ENCODE assay signal across 16 cellular contexts in the genomic region with DNA sequence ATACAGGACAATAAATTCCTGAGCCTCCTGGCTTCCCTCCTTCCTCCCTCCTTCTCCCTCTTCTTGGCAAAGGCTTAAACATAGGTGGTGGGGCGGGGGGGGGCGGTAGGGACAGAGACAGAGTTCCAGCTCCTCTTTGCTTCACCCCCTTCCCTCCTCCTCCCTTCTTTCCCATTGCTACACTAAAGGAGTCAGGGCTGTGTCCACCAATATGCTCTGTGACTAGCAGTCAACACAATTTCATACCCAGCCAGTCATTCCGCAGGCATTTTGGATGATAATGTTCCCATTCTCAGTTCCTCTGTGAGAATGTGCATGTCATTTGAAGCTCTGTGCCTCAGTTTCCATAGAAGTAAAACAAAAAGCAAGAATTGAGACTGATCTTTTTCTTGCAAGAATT. TPM values are rescaled to one million over a fixed set of nuclear protein-coding genes. Genes with fewer than 3 reads are reported as not detected.
A peak's percentile ranks its signal among the peaks of the same experiment; 100 is the strongest.
DNase-seq lines count a peak whose midpoint lies in the region; ATAC-seq and TF ChIP-seq lines count a peak whose summit lies in the region.
"Had no signal": no experiment of that assay in that cellular context is flagged by ENCODE, and none has a peak within 500 bp of the region (broad histone marks: within the 10 kb centered on the region; RNA-seq: fewer than 3 reads in every experiment).

No MANE protein-coding gene starts in this region.

- H3K9me3 ChIP-seq in heart left ventricle (no peaks in the 10 kb centered on the region), gastroesophageal sphincter (no peaks in the 10 kb centered on the region), psoas muscle (no peaks in the 10 kb centered on the region), uterus (no peaks in the 10 kb centered on the region)

- no peak for TF ChIP-seq POLR2A in heart left ventricle (IDR thresholded peaks at IDR 0.05)
- peak in 1 of 2 donors; percentile 7 for TF ChIP-seq POLR2A in gastroesophageal sphincter (IDR thresholded peaks at IDR 0.05)
- TF ChIP-seq POLR2A in uterus (IDR thresholded peaks at IDR 0.05) = no peak

- H3K27ac Mint-ChIP-seq in activated CD4-positive, alpha-beta memory T cell treated with anti-CD3 and anti-CD28 coated beads for 36 hours = no peak overlapping the region
- H3K27ac Mint-ChIP-seq: activated naive CD8-positive, alpha-beta T cell treated with anti-CD3 and anti-CD28 coated beads, Interleukin-2, amount 10 ng/mL, durations not matched to agents 7 days and 5 days; T-helper 17 cell had no signal

- POLR2A ChIA-PET in activated CD4-positive, alpha-beta memory T cell treated with anti-CD3 and anti-CD28 coated beads for 36 hours (lab: Charles Lee) = interaction anchor here (1.5 kb wide), 1 partner anchor 10 kb away, joined by 5 read pairs; a partner anchor contains a TSS

- peaks cover 40% of the 10 kb centered on the region for H3K27me3 Mint-ChIP-seq in activated CD4-positive, alpha-beta memory T cell treated with anti-CD3 and anti-CD28 coated beads for 36 hours

- H3K4me3 ChIP-seq in heart left ventricle (peak overlapping the region in 10 of 12 donors; percentile 9 to 81 (median 56)), gastroesophageal sphincter (peak overlapping the region; percentile 67 to 98), psoas muscle (peak overlapping the region; percentile 84), uterus (peak overlapping the region; percentile 60 to 63)

- no peak for DNase-seq in heart left ventricle
- DNase-seq in left cardiac atrium = no peak
- no peak for DNase-seq in psoas muscle
- DNase-seq in uterus = no peak
- no peak for DNase-seq in NCI-H2227 treated with DMSO at 0.1 percent for 48 hours (lab: John Stamatoyannopoulos, UW)
- no peak for DNase-seq in activated CD4-positive, alpha-beta memory T cell treated with anti-CD3 and anti-CD28 coated beads for 36 hours
- DNase-seq: activated naive CD8-positive, alpha-beta T cell treated with anti-CD3 and anti-CD28 coated beads, Interleukin-2, amount 10 ng/mL, durations not matched to agents 7 days and 5 days; activated T-cell treated with anti-CD3 and anti-CD28 coated beads for 4 hours; NCI-H1930; NCI-H526; nucleus accumbens; T-helper 17 cell had no signal

- H3K36me3 ChIP-seq in heart left ventricle (no peaks in the 10 kb centered on the region), gastroesophageal sphincter (peaks cover 0 to 26% of the 10 kb centered on the region in 2 donors), psoas muscle (ENCODE audit: insufficient read depth in 1 of 2, low read depth in 1 of 2) (no peaks in the 10 kb centered on the region), uterus (no peaks in the 10 kb centered on the region)

- no peaks in the 10 kb centered on the region for H3K36me3 Mint-ChIP-seq in activated CD4-positive, alpha-beta memory T cell treated with anti-CD3 and anti-CD28 coated beads for 36 hours
- H3K36me3 Mint-ChIP-seq: activated naive CD8-positive, alpha-beta T cell treated with anti-CD3 and anti-CD28 coated beads, Interleukin-2, amount 10 ng/mL, durations not matched to agents 7 days and 5 days had no signal

- H3K27me3 ChIP-seq in heart left ventricle (peaks cover 0 to 35% (median 0%) of the 10 kb centered on the region in 9 donors), gastroesophageal sphincter (no peaks in the 10 kb centered on the region), psoas muscle (ENCODE audit: insufficient read depth in 3 of 3, low read length in 2 of 3) (no peaks in the 10 kb centered on the region), uterus (no peaks in the 10 kb centered on the region)

- no peak for ATAC-seq in heart left ventricle
- no peak for ATAC-seq in left cardiac atrium
- no peak for ATAC-seq in gastroesophageal sphincter
- ATAC-seq in psoas muscle = peak in 2 of 4 donors; percentile 55 to 61
- ATAC-seq in HG02973 (IDR thresholded peaks at IDR 0.05; ENCODE audit: unreplicated experiment) = no peak
- ATAC-seq: T-helper 17 cell had no signal

- CTCF ChIA-PET in activated CD4-positive, alpha-beta memory T cell treated with anti-CD3 and anti-CD28 coated beads for 36 hours (lab: Charles Lee) = interaction anchor here (0.9 to 3.1 kb wide), 3 partner anchors 18 to 67 kb away, joined by 3 to 23 read pairs (median 5); no protein-coding TSS in a partner anchor

- H3K9me3 Mint-ChIP-seq in activated CD4-positive, alpha-beta memory T cell treated with anti-CD3 and anti-CD28 coated beads for 36 hours = no peaks in the 10 kb centered on the region
- H3K9me3 Mint-ChIP-seq: activated naive CD8-positive, alpha-beta T cell treated with anti-CD3 and anti-CD28 coated beads, Interleukin-2, amount 10 ng/mL, durations not matched to agents 7 days and 5 days had no signal

- no peak overlapping the region for H3K4me3 Mint-ChIP-seq in activated CD4-positive, alpha-beta memory T cell treated with anti-CD3 and anti-CD28 coated beads for 36 hours
- H3K4me3 Mint-ChIP-seq: activated naive CD8-positive, alpha-beta T cell treated with anti-CD3 and anti-CD28 coated beads, Interleukin-2, amount 10 ng/mL, durations not matched to agents 7 days and 5 days; T-helper 17 cell had no signal

- peak overlapping the region in 2 of 12 donors; percentile 72 to 89 for H3K27ac ChIP-seq in heart left ventricle
- H3K27ac ChIP-seq in gastroesophageal sphincter = peak overlapping the region; percentile 92 to 99 (median 95)
- H3K27ac ChIP-seq in psoas muscle = peak overlapping the region; percentile 86
- H3K27ac ChIP-seq in uterus = peak overlapping the region; percentile 94 to 98

- intact Hi-C loops in heart left ventricle (cut with DNase I) (loop anchor here in 4 of 10 donors (5.0 to 10.0 kb wide), 3 partner anchors 37 to 50 kb away; no protein-coding TSS in a partner anchor), left cardiac atrium (cut with DNase I) (loop anchor here in 1 of 2 donors (5.0 kb wide), 1 partner anchor 47 kb away; no protein-coding TSS in a partner anchor), psoas muscle (cut with DNase I) (no loop called here), uterus (cut with DNase I; ENCODE audit: low total_unique reads) (loop anchor here (2.0 kb wide), 1 partner anchor 48 kb away; no protein-coding TSS in a partner anchor)
- intact Hi-C loops in activated CD4-positive, alpha-beta memory T cell treated with anti-CD3 and anti-CD28 coated beads for 36 hours (cut with micrococcal nuclease) = no loop called here

- WGBS in heart left ventricle, 4 donors = 57 to 85% (median 73%) methylated on average over 2 to 3 of the region's 3 CpGs
- WGBS in gastroesophageal sphincter (ENCODE audit: low coverage in 1 of 2), 2 donors = 17 to 18% methylated on average over 2 of the region's 3 CpGs
- WGBS in psoas muscle, 3 donors = 24 to 51% (median 27%) methylated on average over 3 of the region's 3 CpGs

- no peak for TF ChIP-seq CTCF in heart left ventricle (IDR thresholded peaks at IDR 0.05)
- TF ChIP-seq CTCF in gastroesophageal sphincter (IDR thresholded peaks at IDR 0.05) = no peak
- no peak for TF ChIP-seq CTCF in psoas muscle (IDR thresholded peaks at IDR 0.05)
- no peak for TF ChIP-seq CTCF in uterus (IDR thresholded peaks at IDR 0.05)

- H3K4me1 Mint-ChIP-seq in activated CD4-positive, alpha-beta memory T cell treated with anti-CD3 and anti-CD28 coated beads for 36 hours (ENCODE audit: low read depth) = peaks cover 8% of the 10 kb centered on the region

- H3K4me1 ChIP-seq in heart left ventricle (peaks cover 0 to 19% (median 4%) of the 10 kb centered on the region in 12 donors), gastroesophageal sphincter (peaks cover 0 to 39% (median 0%) of the 10 kb centered on the region in 3 donors), psoas muscle (peaks cover 21% of the 10 kb centered on the region), uterus (no peaks in the 10 kb centered on the region)

- no peak for TF ChIP-seq EP300 in gastroesophageal sphincter (IDR thresholded peaks at IDR 0.05)

RNA-seq across cellular contexts. Expression of a gene that starts 1.7 kb away (rescaled TPM):
- total RNA-seq in heart left ventricle (10 to 100 TPM in 4 of 9 donors, 1 to 10 TPM in 5; 4.6 to 24.9 (median 10.0) TPM), left cardiac atrium (10 to 100 TPM; 21.3 to 36.2 TPM), gastroesophageal sphincter (1,000 to 10,000 TPM; 1,267 to 1,570 (median 1,475) TPM), psoas muscle (10 to 100 TPM; 12.8 to 45.4 (median 24.6) TPM), uterus (100 to 1,000 TPM in 3 of 4 donors, 10 to 100 TPM in 1; 38.9 to 377 (median 147) TPM)
- polyA plus RNA-seq in heart left ventricle (10 to 100 TPM in 1 of 2 donors, 1 to 10 TPM in 1; 5.1 to 14.5 TPM), psoas muscle (10 to 100 TPM in 2 of 3 donors, 1 to 10 TPM in 1; 4.9 to 15.5 (median 11.4) TPM)
- not detected for total RNA-seq in activated CD4-positive, alpha-beta memory T cell treated with anti-CD3 and anti-CD28 coated beads for 36 hours
- total RNA-seq: activated naive CD8-positive, alpha-beta T cell treated with anti-CD3 and anti-CD28 coated beads, Interleukin-2, amount 10 ng/mL, durations not matched to agents 7 days and 5 days; epithelial cell of proximal tubule; MCF 10A; T-helper 17 cell had no signal

RNA-seq across cellular contexts. Expression of a gene that starts 10.7 kb away (rescaled TPM):
- total RNA-seq in heart left ventricle = 100 to 1,000 TPM in 3 of 9 donors, 10 to 100 TPM in 6; 31.7 to 120 (median 86.0) TPM
- 100 to 1,000 TPM in 1 of 2 donors, 10 to 100 TPM in 1; 50.7 to 151 TPM for polyA plus RNA-seq in heart left ventricle
- 10 to 100 TPM; 64.7 to 94.4 TPM for total RNA-seq in left cardiac atrium
- total RNA-seq in gastroesophageal sphincter = 10 to 100 TPM; 37.8 to 40.9 (median 38.5) TPM
- 100 to 1,000 TPM in 1 of 4 donors, 10 to 100 TPM in 3; 45.4 to 132 (median 68.4) TPM for total RNA-seq in psoas muscle
- polyA plus RNA-seq in psoas muscle = 100 to 1,000 TPM in 2 of 3 donors, 10 to 100 TPM in 1; 79.6 to 176 (median 163) TPM
- 10 to 100 TPM; 18.7 to 34.9 (median 29.7) TPM for total RNA-seq in uterus
- total RNA-seq in activated CD4-positive, alpha-beta memory T cell treated with anti-CD3 and anti-CD28 coated beads for 36 hours = 10 to 100 TPM; 66.5 to 67.2 TPM

RNA-seq across cellular contexts. Expression of a gene that starts 37.8 kb away (rescaled TPM):
- total RNA-seq in heart left ventricle (10 to 100 TPM; 14.1 to 36.2 (median 18.1) TPM), left cardiac atrium (10 to 100 TPM; 22.6 to 25.2 TPM), gastroesophageal sphincter (10 to 100 TPM; 23.0 to 40.0 (median 34.7) TPM), psoas muscle (10 to 100 TPM; 12.8 to 18.7 (median 14.6) TPM), uterus (10 to 100 TPM; 17.9 to 64.8 (median 41.7) TPM)
- polyA plus RNA-seq in heart left ventricle (10 to 100 TPM; 12.4 to 14.3 TPM), psoas muscle (10 to 100 TPM in 1 of 3 donors, 1 to 10 TPM in 2; 6.2 to 16.9 (median 9.7) TPM)
- 10 to 100 TPM; 48.3 to 50.1 TPM for total RNA-seq in activated CD4-positive, alpha-beta memory T cell treated with anti-CD3 and anti-CD28 coated beads for 36 hours

RNA-seq across cellular contexts. Expression of a gene that starts 55.9 kb away (rescaled TPM):
- total RNA-seq in heart left ventricle (100 to 1,000 TPM in 6 of 9 donors, 10 to 100 TPM in 3; 66.5 to 262 (median 133) TPM), left cardiac atrium (10 to 100 TPM; 47.5 to 49.0 TPM), gastroesophageal sphincter (10 to 100 TPM; 18.9 to 35.8 (median 29.3) TPM), psoas muscle (100 to 1,000 TPM; 105 to 157 (median 137) TPM), uterus (10 to 100 TPM in 2 of 4 donors, 1 to 10 TPM in 2; 2.1 to 52.8 (median 12.0) TPM)
- polyA plus RNA-seq in heart left ventricle (100 to 1,000 TPM in 1 of 2 donors, 10 to 100 TPM in 1; 53.2 to 101 TPM), psoas muscle (100 to 1,000 TPM in 2 of 3 donors, 10 to 100 TPM in 1; 74.8 to 264 (median 151) TPM)
- total RNA-seq in activated CD4-positive, alpha-beta memory T cell treated with anti-CD3 and anti-CD28 coated beads for 36 hours = under 1 TPM; 0.27 to 0.59 TPM

Comparison
In these comparisons a context has a peak if more than half of its experiments do, and no peak if none do; other contexts are left out.
1. RNA of a gene that starts 1.7 kb away (total RNA-seq): 1,267 to 1,570 TPM in gastroesophageal sphincter, 38.9 to 377 TPM in uterus, 21.3 to 36.2 TPM in left cardiac atrium, 12.8 to 45.4 TPM in psoas muscle and 4.6 to 24.9 TPM in heart left ventricle; not detected in activated CD4-positive, alpha-beta memory T cell treated with anti-CD3 and anti-CD28 coated beads for 36 hours; every median in the first group is over 4 times any median in the second.
2. Peak in every context shown above with its lines, with median percentiles within 50 percentile points of each other: H3K4me3 ChIP-seq.